8 cellular contexts compared by ENCODE assay signal in the genomic region with DNA sequence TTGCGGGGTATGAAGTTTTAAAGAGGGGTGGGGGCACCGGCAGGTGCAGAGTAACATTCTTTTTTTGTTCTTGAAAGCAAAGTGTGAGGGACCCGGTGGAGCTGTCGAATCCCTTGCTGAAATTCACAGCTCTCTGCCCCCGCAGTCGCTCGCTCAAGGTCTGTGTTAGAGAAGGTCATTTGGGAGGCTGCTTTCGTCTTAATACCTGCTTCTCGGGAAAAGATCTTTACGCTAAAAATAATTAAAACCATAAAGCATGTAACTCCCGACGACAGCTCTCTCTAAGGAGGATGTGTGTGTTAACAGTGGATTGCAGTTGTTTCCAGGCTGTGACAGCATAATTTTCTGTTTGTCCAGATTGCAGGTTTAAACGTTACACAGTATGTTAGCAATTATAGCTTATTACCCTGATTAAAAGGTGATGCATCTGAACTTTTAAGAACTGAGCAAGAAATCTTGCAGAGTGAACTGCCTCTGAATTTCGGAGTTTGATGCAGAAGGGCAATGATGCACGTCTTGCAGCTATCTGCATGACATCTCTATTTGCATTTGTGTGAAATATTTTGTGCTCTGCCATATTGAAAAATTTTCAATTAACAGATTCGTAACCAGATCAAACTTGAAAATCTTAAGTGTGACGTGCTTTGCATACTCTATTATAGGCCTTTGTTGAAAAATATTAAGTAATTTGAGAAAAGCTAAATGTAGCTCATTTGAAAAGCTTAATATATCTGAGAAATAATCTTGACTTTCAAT. TPM values are rescaled to one million over a fixed set of nuclear protein-coding genes. Genes with fewer than 3 reads are reported as not detected.
A peak's percentile ranks its signal among the peaks of the same experiment; 100 is the strongest.
DNase-seq lines count a peak whose midpoint lies in the region; ATAC-seq lines count a peak whose summit lies in the region.

No MANE protein-coding gene starts in this region.

- H3K27me3 ChIP-seq in MG63 = peaks cover 8% of the 10 kb centered on the region; the same call in 1 of the 2 replicates

- H3K27ac Mint-ChIP-seq in activated T-cell treated with anti-CD3 and anti-CD28 coated beads, Interleukin-2, amount 50 U/mL, for 72 hours = no peak overlapping the region
- no peak overlapping the region for H3K27ac Mint-ChIP-seq in activated T-helper 17 cell treated with anti-CD3 and anti-CD28 coated beads, Interleukin-2, amount 50 U/mL, for 72 hours

- H3K27ac ChIP-seq in temporal lobe (ENCODE audit: low read depth, low read length) = peak overlapping the region; percentile 17

- ATAC-seq in activated T-cell treated with anti-CD3 and anti-CD28 coated beads, Interleukin-2, amount 50 U/mL, for 72 hours (replicated peaks in 1 of 2) = peak in 1 of 2 donors; percentile 9
- ATAC-seq in activated T-helper 17 cell treated with anti-CD3 and anti-CD28 coated beads, Interleukin-2, amount 50 U/mL, for 72 hours (replicated peaks) = no peak
- no peak for ATAC-seq in HG02970 (IDR thresholded peaks at IDR 0.05; ENCODE audit: low FRiP score, unreplicated experiment)

- H3K9me3 ChIP-seq in MG63 = no peaks in the 10 kb centered on the region

- H3K9me3 Mint-ChIP-seq in activated T-cell treated with anti-CD3 and anti-CD28 coated beads, Interleukin-2, amount 50 U/mL, for 72 hours = no peaks in the 10 kb centered on the region
- no peaks in the 10 kb centered on the region for H3K9me3 Mint-ChIP-seq in activated T-helper 17 cell treated with anti-CD3 and anti-CD28 coated beads, Interleukin-2, amount 50 U/mL, for 72 hours

- H3K4me3 Mint-ChIP-seq in activated T-cell treated with anti-CD3 and anti-CD28 coated beads, Interleukin-2, amount 50 U/mL, for 72 hours = peak overlapping the region; percentile 66 to 71
- H3K4me3 Mint-ChIP-seq in activated T-helper 17 cell treated with anti-CD3 and anti-CD28 coated beads, Interleukin-2, amount 50 U/mL, for 72 hours = peak overlapping the region; percentile 41

- H3K36me3 ChIP-seq in MG63 = no peaks in the 10 kb centered on the region

- no peak for DNase-seq in activated T-cell treated with anti-CD3 and anti-CD28 coated beads, Interleukin-2, amount 50 U/mL, for 72 hours
- no peak for DNase-seq in activated T-cell treated with anti-CD3 and anti-CD28 coated beads, Interleukin-2, amount 50 U/mL, for 48 hours
- DNase-seq in iPS-NIHi7 (ENCODE audit: extremely low spot score) (peak; percentile 31), MG63 (no peak), HK-2 (ENCODE audit: unreplicated experiment) (no peak)

- peaks cover 6% of the 10 kb centered on the region for H3K4me1 Mint-ChIP-seq in activated T-cell treated with anti-CD3 and anti-CD28 coated beads, Interleukin-2, amount 50 U/mL, for 72 hours (ENCODE audit: low read depth)
- H3K4me1 Mint-ChIP-seq in activated T-helper 17 cell treated with anti-CD3 and anti-CD28 coated beads, Interleukin-2, amount 50 U/mL, for 72 hours = no peaks in the 10 kb centered on the region

- no peaks in the 10 kb centered on the region for H3K36me3 Mint-ChIP-seq in activated T-cell treated with anti-CD3 and anti-CD28 coated beads, Interleukin-2, amount 50 U/mL, for 72 hours (ENCODE audit: insufficient read depth in 2 of 2)
- no peaks in the 10 kb centered on the region for H3K36me3 Mint-ChIP-seq in activated T-helper 17 cell treated with anti-CD3 and anti-CD28 coated beads, Interleukin-2, amount 50 U/mL, for 72 hours (ENCODE audit: low read depth)

- peaks cover 56% of the 10 kb centered on the region for H3K27me3 Mint-ChIP-seq in activated T-cell treated with anti-CD3 and anti-CD28 coated beads, Interleukin-2, amount 50 U/mL, for 72 hours (ENCODE audit: low read depth)
- H3K27me3 Mint-ChIP-seq in activated T-helper 17 cell treated with anti-CD3 and anti-CD28 coated beads, Interleukin-2, amount 50 U/mL, for 72 hours = peaks cover 61% of the 10 kb centered on the region

- no peak overlapping the region for H3K4me3 ChIP-seq in MG63

RNA-seq across cellular contexts. Expression of a gene that starts 1.0 kb away (rescaled TPM):
- under 1 TPM; 0.19 to 0.65 TPM for total RNA-seq in activated T-cell treated with anti-CD3 and anti-CD28 coated beads, Interleukin-2, amount 50 U/mL, for 72 hours
- 1 to 10 TPM; 1.4 to 2.2 TPM for total RNA-seq in activated T-helper 17 cell treated with anti-CD3 and anti-CD28 coated beads, Interleukin-2, amount 50 U/mL, for 72 hours
- total RNA-seq in temporal lobe = 13.5 TPM
- not detected in 2 replicates for total RNA-seq in MG63 (2014; rRNA removed; shearing (Covaris generic); ENCODE audit: low replicate concordance)
